In genomic region chr16:57235128-57236092, GRCh38 we compare ENCODE assay signal across 8 cellular contexts. TPM values are rescaled to one million over a fixed set of nuclear protein-coding genes. Genes with fewer than 3 reads are reported as not detected.
DNase-seq lines count a peak whose midpoint lies in the region; ATAC-seq, FAIRE-seq and TF ChIP-seq lines count a peak whose summit lies in the region.

No MANE protein-coding gene starts in this region.

- POLR2A ChIA-PET in CD4-positive, alpha-beta memory T cell (lab: Charles Lee; ENCODE audit: partially characterized antibody): no interaction called here

- H3K9me3 ChIP-seq in CD4-positive, alpha-beta memory T cell (ENCODE audit: control insufficient read depth in 1 of 2, low read length in 2 of 2): no peaks in the 10 kb centered on the region

- DNase-seq in CD4-positive, alpha-beta memory T cell: no peak
- DNase-seq in HTR-8/SVneo (ENCODE audit: insufficient read length, low spot score) (peak; percentile 25), RPMI7951 (ENCODE audit: low read depth) (peak; percentile 71), left ventricle myocardium superior (no peak), foreskin melanocyte (no peak), glutamatergic neuron (no peak), mesenteric fat pad (ENCODE audit: low spot score) (no peak), NCI-H446 treated with DMSO at 0.1 percent for 48 hours (lab: John Stamatoyannopoulos, UW) (no peak)

- H3K27me3 Mint-ChIP-seq in CD4-positive, alpha-beta memory T cell: no peaks in the 10 kb centered on the region
- H3K27me3 Mint-ChIP-seq in glutamatergic neuron (ENCODE audit: unreplicated experiment): peaks cover 3% of the 10 kb centered on the region

- intact Hi-C loops in CD4-positive, alpha-beta memory T cell (cut with micrococcal nuclease): no loop called here
- intact Hi-C loops in left ventricle myocardium superior (cut with micrococcal nuclease): no loop called here

- peak; percentile 67 for ATAC-seq in left ventricle myocardium superior

- no peaks in the 10 kb centered on the region for H3K4me1 ChIP-seq in CD4-positive, alpha-beta memory T cell (ENCODE audit: insufficient read depth, low read length)

- no peak overlapping the region for H3K4me3 Mint-ChIP-seq in CD4-positive, alpha-beta memory T cell
- H3K4me3 Mint-ChIP-seq in glutamatergic neuron (ENCODE audit: unreplicated experiment): no peak overlapping the region

- H3K27ac Mint-ChIP-seq in CD4-positive, alpha-beta memory T cell: peak overlapping the region in 4 of 7 donors; percentile 14 to 46 (median 28)
- H3K27ac Mint-ChIP-seq in glutamatergic neuron (ENCODE audit: unreplicated experiment): no peak overlapping the region

- no peaks in the 10 kb centered on the region for H3K9me3 Mint-ChIP-seq in CD4-positive, alpha-beta memory T cell
- H3K9me3 Mint-ChIP-seq in glutamatergic neuron (ENCODE audit: unreplicated experiment): no peaks in the 10 kb centered on the region

- FAIRE-seq in HTR-8/SVneo (lab: Jason Lieb, UNC): no peak

- no peak overlapping the region for H3K4me3 ChIP-seq in CD4-positive, alpha-beta memory T cell (ENCODE audit: low read length in 2 of 2)

- TF ChIP-seq CTCF in glutamatergic neuron (IDR thresholded peaks at IDR 0.05; ENCODE audit: partially characterized antibody, unreplicated experiment): no peak

- peaks cover 55% of the 10 kb centered on the region for H3K36me3 ChIP-seq in CD4-positive, alpha-beta memory T cell (ENCODE audit: insufficient read depth, low read length)

- no peak overlapping the region for H3K27ac ChIP-seq in CD4-positive, alpha-beta memory T cell (ENCODE audit: low read depth, low read length)

- H3K27me3 ChIP-seq in CD4-positive, alpha-beta memory T cell (ENCODE audit: insufficient read depth, low read length): no peaks in the 10 kb centered on the region

- H3K4me1 Mint-ChIP-seq in CD4-positive, alpha-beta memory T cell: no peaks in the 10 kb centered on the region
- peaks cover 7% of the 10 kb centered on the region for H3K4me1 Mint-ChIP-seq in glutamatergic neuron (ENCODE audit: low read depth, unreplicated experiment)

- H3K36me3 Mint-ChIP-seq in CD4-positive, alpha-beta memory T cell: peaks cover 68 to 73% of the 10 kb centered on the region in 2 donors
- H3K36me3 Mint-ChIP-seq in glutamatergic neuron (ENCODE audit: unreplicated experiment): peaks cover 5% of the 10 kb centered on the region

- CTCF ChIA-PET in CD4-positive, alpha-beta memory T cell (lab: Charles Lee; ENCODE audit: partially characterized antibody): no interaction called here

RNA-seq across cellular contexts. Expression of gene ARL2BP, which starts 9.6 kb away (rescaled TPM):
- 10 to 100 TPM; 48.0 to 49.1 TPM for total RNA-seq in CD4-positive, alpha-beta memory T cell
- 100 to 1,000 TPM; 130 to 181 TPM for polyA plus RNA-seq in CD4-positive, alpha-beta memory T cell
- total RNA-seq in RPMI7951 (2014; rRNA removed; shearing (Covaris generic)): 120 and 134 TPM in 2 replicates
- total RNA-seq in left ventricle myocardium superior (60.3 TPM), glutamatergic neuron (ENCODE audit: unreplicated experiment) (38.4 TPM), mesenteric fat pad (52.0 TPM)

RNA-seq across cellular contexts. Expression of gene PLLP, which starts 49.1 kb away (rescaled TPM):
- total RNA-seq in CD4-positive, alpha-beta memory T cell: 1 to 10 TPM; 1.6 to 2.4 TPM
- polyA plus RNA-seq in CD4-positive, alpha-beta memory T cell: 1 to 10 TPM; 1.6 to 2.2 TPM
- 0.24 and 2.1 TPM in 2 replicates for total RNA-seq in RPMI7951 (2014; rRNA removed; shearing (Covaris generic))
- total RNA-seq in left ventricle myocardium superior: 3.1 TPM
- not detected for total RNA-seq in glutamatergic neuron (ENCODE audit: unreplicated experiment)
- total RNA-seq in mesenteric fat pad: 1.8 TPM

RNA-seq across cellular contexts. Expression of gene RSPRY1, which starts 49.3 kb away (rescaled TPM):
- total RNA-seq in CD4-positive, alpha-beta memory T cell: 10 to 100 TPM; 32.8 to 38.0 TPM
- 10 to 100 TPM; 28.5 to 34.0 TPM for polyA plus RNA-seq in CD4-positive, alpha-beta memory T cell
- total RNA-seq in RPMI7951 (2014; rRNA removed; shearing (Covaris generic)): 41.5 and 42.0 TPM in 2 replicates
- total RNA-seq in left ventricle myocardium superior (20.3 TPM), glutamatergic neuron (ENCODE audit: unreplicated experiment) (70.0 TPM), mesenteric fat pad (26.0 TPM)

RNA-seq across cellular contexts. Expression of gene PSME3IP1, which starts 49.6 kb away (rescaled TPM):
- 100 to 1,000 TPM; 147 to 157 TPM for total RNA-seq in CD4-positive, alpha-beta memory T cell
- 10 to 100 TPM; 59.9 to 64.5 TPM for polyA plus RNA-seq in CD4-positive, alpha-beta memory T cell
- 88.5 and 119 TPM in 2 replicates for total RNA-seq in RPMI7951 (2014; rRNA removed; shearing (Covaris generic))
- total RNA-seq in left ventricle myocardium superior (59.0 TPM), glutamatergic neuron (ENCODE audit: unreplicated experiment) (124 TPM), mesenteric fat pad (61.1 TPM)

Comparison
In these comparisons a context has a peak if more than half of its experiments do, and no peak if none do; other contexts are left out.
1. DNase-seq: peak in HTR-8/SVneo (single experiment) and RPMI7951 (single experiment); none in CD4-positive, alpha-beta memory T cell (0 of 5), left ventricle myocardium superior (single experiment), foreskin melanocyte (single experiment), glutamatergic neuron (single experiment), mesenteric fat pad (single experiment) and NCI-H446 treated with DMSO at 0.1 percent for 48 hours (single experiment).